ENCODE assay signal across 8 cellular contexts in the genomic region with DNA sequence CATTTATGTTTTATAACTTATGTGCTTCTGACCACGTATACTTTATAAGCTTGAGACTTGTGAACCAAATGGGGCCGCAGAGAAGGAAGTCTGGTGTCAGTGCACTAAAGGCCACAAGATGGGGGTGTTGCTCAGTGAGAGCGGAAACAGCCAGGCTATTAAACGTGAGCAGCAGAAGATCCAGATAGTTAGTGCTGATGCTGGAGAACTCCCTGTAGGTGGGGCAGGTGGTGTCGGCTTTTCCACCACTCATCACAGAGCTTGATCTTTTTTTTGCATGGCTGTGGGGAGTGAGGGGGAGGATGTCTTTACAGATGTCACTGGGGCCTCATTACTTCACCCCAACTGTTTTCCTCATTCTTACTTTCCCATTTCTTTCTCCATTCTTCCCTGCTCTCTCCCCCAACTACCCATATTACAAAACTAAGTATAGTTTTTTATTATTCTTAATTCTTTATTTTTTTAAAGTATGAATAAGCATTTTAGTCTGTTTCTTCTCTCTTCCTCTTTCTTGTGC. TPM values are rescaled to one million over a fixed set of nuclear protein-coding genes. Genes with fewer than 3 reads are reported as not detected.
A peak's percentile ranks its signal among the peaks of the same experiment; 100 is the strongest.
DNase-seq lines count a peak whose midpoint lies in the region; ATAC-seq lines count a peak whose summit lies in the region.

No MANE protein-coding gene starts in this region.

- H3K36me3 ChIP-seq in MG63: no peaks in the 10 kb centered on the region

- no peak overlapping the region for H3K4me3 ChIP-seq in MG63

- H3K27me3 ChIP-seq in MG63: no peaks in the 10 kb centered on the region

- no peaks in the 10 kb centered on the region for H3K9me3 ChIP-seq in MG63

- peak; percentile 65 for ATAC-seq in GM21717 (IDR thresholded peaks at IDR 0.05; ENCODE audit: unreplicated experiment)

- DNase-seq in DMS79 treated with DMSO at 0.1 percent for 48 hours (lab: John Stamatoyannopoulos, UW) (peak; percentile 25), MG63 (peak; percentile 23), SHP77 treated with DMSO at 0.1 percent for 48 hours (lab: John Stamatoyannopoulos, UW) (peak; percentile 7), amygdala (lab: John Stamatoyannopoulos, UW) (peak in 48 of 56 donors; percentile 2 to 80 (median 31)), iPS DF 4.7 (ENCODE audit: extremely low read depth, low spot score) (peak; percentile 78), NCI-H446 treated with DMSO at 0.1 percent for 48 hours (lab: John Stamatoyannopoulos, UW) (no peak)
- DNase-seq in stimulated activated CD4-positive, alpha-beta T cell treated with anti-CD3 and anti-CD28 coated beads, Interleukin-15, amount 100 ng/mL, for 48 hours (ENCODE audit: low read depth in 2 of 2): peak; percentile 14

RNA-seq across cellular contexts. Expression of gene ACADSB, which starts 34.7 kb away (rescaled TPM):
- 3.0 and 5.7 TPM in 2 replicates for total RNA-seq in MG63 (2014; rRNA removed; shearing (Covaris generic); ENCODE audit: low replicate concordance)

RNA-seq across cellular contexts. Expression of gene IKZF5, which starts 34.9 kb away (rescaled TPM):
- 0.53 and 3.7 TPM in 2 replicates for total RNA-seq in MG63 (2014; rRNA removed; shearing (Covaris generic); ENCODE audit: low replicate concordance)
